Comparison of ENCODE assay signal across 1 cellular context in the genomic region with DNA sequence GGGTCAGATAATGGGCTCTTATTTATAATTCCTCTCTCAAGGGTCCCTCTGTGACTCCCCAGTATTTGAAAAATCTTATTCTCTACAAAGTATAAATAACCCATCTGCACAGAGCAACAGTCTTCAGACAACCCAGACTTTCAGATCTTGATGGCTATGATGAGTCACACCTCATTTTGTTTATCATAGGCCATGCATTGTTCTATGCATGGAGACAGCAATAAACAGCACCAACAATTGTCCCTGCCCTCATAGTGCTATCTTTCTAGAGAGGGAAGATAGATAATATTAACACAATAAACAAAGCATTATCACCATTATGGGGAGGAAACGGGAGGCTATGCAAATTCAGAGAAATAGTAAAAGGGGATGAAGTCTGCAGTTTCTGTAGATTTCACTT.
TF ChIP-seq lines count a peak whose summit lies in the region.

No MANE protein-coding gene starts in this region.

TF ChIP-seq in K562, 482 proteins besides CTCF, POLR2A, EP300 and RAD21 (continued from another document):
- peak; percentile 50 for TF ChIP-seq ATF3 (IDR thresholded peaks at IDR 0.05)
- TF ChIP-seq ATF3 (CRISPR knock-in tag; conservative IDR thresholded peaks at IDR 0.05): no peak
TF ChIP-seq in K562: peak in this region for 4.
